Comparison of ENCODE assay signal across 13 cellular contexts in genomic region chr1:100308777-100309176, GRCh38. TPM values are rescaled to one million over a fixed set of nuclear protein-coding genes. Genes with fewer than 3 reads are reported as not detected.
DNase-seq lines count a peak whose midpoint lies in the region; ATAC-seq, FAIRE-seq and TF ChIP-seq lines count a peak whose summit lies in the region.
"Had no signal": no experiment of that assay in that cellular context is flagged by ENCODE, and none has a peak within 500 bp of the region (broad histone marks: within the 10 kb centered on the region; RNA-seq: fewer than 3 reads in every experiment).

No MANE protein-coding gene starts in this region.

- WGBS in suprapubic skin = 61% methylated on average over 2 of the region's 2 CpGs

- ATAC-seq in HG02852 (IDR thresholded peaks at IDR 0.05; ENCODE audit: unreplicated experiment) = peak; percentile 75
- peak; percentile 44; the same call in 1 of the 3 replicates for ATAC-seq in RWPE2 (ENCODE audit: low read depth)
- peak; percentile 50 for ATAC-seq in foreskin keratinocyte
- no peak for ATAC-seq in HG03045 (IDR thresholded peaks at IDR 0.05; ENCODE audit: unreplicated experiment)
- ATAC-seq in GM19463 (IDR thresholded peaks at IDR 0.05; ENCODE audit: unreplicated experiment) = no peak
- no peak for ATAC-seq in HG03521 (IDR thresholded peaks at IDR 0.05; ENCODE audit: unreplicated experiment)

- no peak overlapping the region for H3K27ac ChIP-seq in RWPE2 (ENCODE audit: poor library complexity, severe bottlenecking)
- no peak overlapping the region for H3K27ac ChIP-seq in foreskin keratinocyte
- no peak overlapping the region for H3K27ac ChIP-seq in suprapubic skin
- H3K27ac ChIP-seq: coronary artery, neural progenitor cell, SK-N-MC had no signal

- FAIRE-seq in GM12891 (lab: Jason Lieb, UNC) = no peak
- FAIRE-seq: small intestine had no signal

- H3K4me1 ChIP-seq in RWPE2 (ENCODE audit: insufficient read depth, poor library complexity, severe bottlenecking) = peaks cover 5% of the 10 kb centered on the region
- no peaks in the 10 kb centered on the region for H3K4me1 ChIP-seq in foreskin keratinocyte
- H3K4me1 ChIP-seq in suprapubic skin = no peaks in the 10 kb centered on the region

- TF ChIP-seq POLR2A in GM12891 (IDR thresholded peaks at IDR 0.05; ENCODE audit: low read depth, low read length) = no peak
- TF ChIP-seq POLR2A in suprapubic skin (IDR thresholded peaks at IDR 0.05) = no peak

- H3K9me3 ChIP-seq in RWPE2 (ENCODE audit: severe bottlenecking) = no peaks in the 10 kb centered on the region
- H3K9me3 ChIP-seq in suprapubic skin = no peaks in the 10 kb centered on the region

- H3K27me3 ChIP-seq in RWPE2 (ENCODE audit: insufficient read depth, poor library complexity, severe bottlenecking) (no peaks in the 10 kb centered on the region), foreskin keratinocyte (no peaks in the 10 kb centered on the region), suprapubic skin (no peaks in the 10 kb centered on the region)
- H3K27me3 ChIP-seq: neural progenitor cell had no signal

- no peak overlapping the region for H3K4me3 ChIP-seq in RWPE2 (ENCODE audit: severe bottlenecking)
- no peak overlapping the region for H3K4me3 ChIP-seq in suprapubic skin
- H3K4me3 ChIP-seq: coronary artery, neural progenitor cell, SK-N-MC had no signal

- DNase-seq in GM12891 (ENCODE audit: insufficient read length, low spot score) (no peak), RWPE2 (ENCODE audit: low spot score) (no peak), foreskin keratinocyte (peak in 1 of 2 donors; percentile 17), suprapubic skin (ENCODE audit: low spot score in 2 of 2) (no peak)
- DNase-seq: NCI-H2029 treated with DMSO at 0.1 percent for 48 hours, small intestine had no signal

- H3K36me3 ChIP-seq in RWPE2 (ENCODE audit: low read depth) (no peaks in the 10 kb centered on the region), suprapubic skin (no peaks in the 10 kb centered on the region)

- TF ChIP-seq EP300 in suprapubic skin (IDR thresholded peaks at IDR 0.05) = no peak

- TF ChIP-seq CTCF in RWPE2 (IDR thresholded peaks at IDR 0.05; ENCODE audit: poor library complexity, severe bottlenecking) (no peak), foreskin keratinocyte (conservative IDR thresholded peaks at IDR 0.05) (no peak), suprapubic skin (IDR thresholded peaks at IDR 0.05) (no peak)

TF ChIP-seq in GM12891, 5 proteins besides CTCF, POLR2A, EP300 and RAD21:
- no peak for TF ChIP-seq POU2F2 (IDR thresholded peaks at IDR 0.05; ENCODE audit: low read depth, low read length)
- no peak for TF ChIP-seq POLR2AphosphoS5 (IDR thresholded peaks at IDR 0.05; ENCODE audit: low read depth, low read length)
- no peak for TF ChIP-seq PAX5 (IDR thresholded peaks at IDR 0.05; ENCODE audit: insufficient read depth, low read length, severe bottlenecking)
- TF ChIP-seq SPI1 (IDR thresholded peaks at IDR 0.05; ENCODE audit: low read depth, low read length) = peak; percentile 55; the same call in 1 of the 2 replicates
TF ChIP-seq in GM12891: peak in this region for 1.

RNA-seq across cellular contexts. Expression of gene RTCA, which starts 42.8 kb away (rescaled TPM):
- polyA plus RNA-seq in GM12891 (2012; ENCODE audit: low read depth, missing spikeins) = 27.5 TPM
- total RNA-seq in foreskin keratinocyte (36.3 and 40.7 TPM in 2 replicates), suprapubic skin (10 to 100 TPM in 3 of 4 donors, 1 to 10 TPM in 1; 8.4 to 21.6 (median 14.5) TPM)
- 32.8 and 33.9 TPM in 2 replicates for polyA plus RNA-seq in foreskin keratinocyte

RNA-seq across cellular contexts. Expression of gene CDC14A, which starts 43.5 kb away (rescaled TPM):
- polyA plus RNA-seq in GM12891 (2012; ENCODE audit: low read depth, missing spikeins) = 2.2 TPM
- total RNA-seq in foreskin keratinocyte (2.6 and 3.1 TPM in 2 replicates), suprapubic skin (10 to 100 TPM in 3 of 4 donors, 1 to 10 TPM in 1; 9.9 to 22.8 (median 17.5) TPM)
- 0.58 TPM in 2 replicates for polyA plus RNA-seq in foreskin keratinocyte

RNA-seq across cellular contexts. Expression of gene DBT, which starts 59.1 kb away (rescaled TPM):
- 4.4 TPM for polyA plus RNA-seq in GM12891 (2012; ENCODE audit: low read depth, missing spikeins)
- total RNA-seq in foreskin keratinocyte (9.6 and 10.5 TPM in 2 replicates), suprapubic skin (10 to 100 TPM in 2 of 4 donors, 1 to 10 TPM in 2; 7.1 to 13.4 (median 10.2) TPM)
- 1.8 and 2.2 TPM in 2 replicates for polyA plus RNA-seq in foreskin keratinocyte

Comparison
In these comparisons a context has a peak if more than half of its experiments do, and no peak if none do; other contexts are left out.
1. ATAC-seq: peak in HG02852 (single experiment), RWPE2 (single experiment) and foreskin keratinocyte (single experiment); none in HG03045 (single experiment), GM19463 (single experiment) and HG03521 (single experiment).